In genomic region chr2:236769981-236770671, GRCh38 we compare ENCODE assay signal across 14 cellular contexts.
DNase-seq lines count a peak whose midpoint lies in the region; ATAC-seq and TF ChIP-seq lines count a peak whose summit lies in the region.
"Had no signal": no experiment of that assay in that cellular context is flagged by ENCODE, and none has a peak within 500 bp of the region (broad histone marks: within the 10 kb centered on the region; RNA-seq: fewer than 3 reads in every experiment).

No MANE protein-coding gene starts in this region.

- H2AK5ac ChIP-seq in trophoblast cell (ENCODE audit: low read length) = peak overlapping the region; percentile 95

- no peaks in the 10 kb centered on the region for H3K36me3 ChIP-seq in Caco-2 (ENCODE audit: control insufficient read depth, insufficient read depth, low read length)
- H3K36me3 ChIP-seq in PC-3 (ENCODE audit: low read depth, low read length) = no peaks in the 10 kb centered on the region
- no peaks in the 10 kb centered on the region for H3K36me3 ChIP-seq in trophoblast cell (ENCODE audit: control insufficient read depth in 1 of 2, insufficient read depth in 2 of 2, low read length in 2 of 2)
- H3K36me3 ChIP-seq: heart right ventricle, thyroid gland had no signal

- POLR2A ChIA-PET in Caco-2 (lab: Charles Lee) = no interaction called here
- POLR2A ChIA-PET in PC-3 (lab: Charles Lee; ENCODE audit: unreplicated experiment) = interaction anchor here (0.6 kb wide), 1 partner anchor 109 kb away, joined by 3 read pairs; no protein-coding TSS in a partner anchor

- CTCF ChIA-PET in Caco-2 (lab: Charles Lee) = no interaction called here
- CTCF ChIA-PET in PC-3 (lab: Charles Lee) = interaction anchor here (0.5 to 1.1 kb wide), 3 partner anchors 52 to 834 kb away, joined by 3 to 4 read pairs (median 3); partner anchors contain the start of gene ACKR3

- no peak overlapping the region for H3K23ac ChIP-seq in trophoblast cell (ENCODE audit: low read length)

- BruUV-seq in Caco-2 (replicated peaks; lab: Mats Ljungman, UMichigan) (no TSS peak), PC-3 (replicated peaks; lab: Mats Ljungman, UMichigan) (no TSS peak)

- WGBS in trophoblast cell (ENCODE audit: extremely low coverage, insufficient coverage, insufficient read length) = no CpG with 5 or more reads among the region's 9 CpGs

- H4K20me1 ChIP-seq in PC-3 (ENCODE audit: low read length) = no peaks in the 10 kb centered on the region

- no peak for TF ChIP-seq CTCF in Caco-2 (IDR thresholded peaks at IDR 0.05; ENCODE audit: insufficient read depth in 1 of 2, low read depth in 1 of 2, low read length in 1 of 2, severe bottlenecking in 1 of 2, unreplicated experiment in 1 of 2)
- TF ChIP-seq CTCF in PC-3 (conservative IDR thresholded peaks at IDR 0.05; ENCODE audit: low read depth, low read length) = no peak
- no peak for TF ChIP-seq CTCF in epithelial cell of esophagus (IDR thresholded peaks at IDR 0.05; ENCODE audit: insufficient read depth, low read depth, low read length, missing control alignments)

- H4K12ac ChIP-seq in trophoblast cell (ENCODE audit: low read depth, low read length) = peak overlapping the region; percentile 13

- peak overlapping the region; percentile 99 for H2BK120ac ChIP-seq in trophoblast cell (ENCODE audit: insufficient read depth, low read length, poor library complexity)

- H2AFZ ChIP-seq in PC-3 (ENCODE audit: low read length) (peak overlapping the region; percentile 32), trophoblast cell (ENCODE audit: insufficient read depth, low read length, poor library complexity) (peak overlapping the region; percentile 47)

- H3K27ac ChIP-seq in PC-3 (ENCODE audit: low read length) (peak overlapping the region; percentile 91), trophoblast cell (ENCODE audit: low read depth, low read length) (peak overlapping the region; percentile 97)
- H3K27ac ChIP-seq: heart right ventricle, thyroid gland had no signal

- peaks cover 65% of the 10 kb centered on the region for H3K79me1 ChIP-seq in trophoblast cell (ENCODE audit: low read length)

- no peaks in the 10 kb centered on the region for H3K27me3 ChIP-seq in Caco-2 (replicated peaks; ENCODE audit: control insufficient read depth, insufficient read depth, low read length)
- H3K27me3 ChIP-seq in PC-3 (ENCODE audit: low read length) = no peaks in the 10 kb centered on the region
- no peaks in the 10 kb centered on the region for H3K27me3 ChIP-seq in trophoblast cell (ENCODE audit: insufficient read depth, low read length)
- H3K27me3 ChIP-seq: heart right ventricle, thyroid gland had no signal

- no peaks in the 10 kb centered on the region for H3K9me3 Mint-ChIP-seq in Caco-2 (ENCODE audit: unreplicated experiment)
- H3K9me3 Mint-ChIP-seq in effector memory CD8-positive, alpha-beta T cell = no peaks in the 10 kb centered on the region

- H3K9ac ChIP-seq in PC-3 (ENCODE audit: low read length) = peak overlapping the region; percentile 48
- no peak overlapping the region for H3K9ac ChIP-seq in trophoblast cell (ENCODE audit: low read length)

- H4K91ac ChIP-seq in trophoblast cell (ENCODE audit: low read depth, low read length) = peak overlapping the region; percentile 99

- no peaks in the 10 kb centered on the region for H3K4me1 ChIP-seq in Caco-2
- peaks cover 25% of the 10 kb centered on the region for H3K4me1 ChIP-seq in PC-3 (ENCODE audit: insufficient read depth, low read length)
- H3K4me1 ChIP-seq in trophoblast cell (ENCODE audit: control insufficient read depth in 1 of 2, insufficient read depth in 2 of 2, low read length in 2 of 2) = peaks cover 41 to 52% of the 10 kb centered on the region in 2 experiments
- H3K4me1 ChIP-seq: heart right ventricle, thyroid gland had no signal

- H3K4me3 Mint-ChIP-seq in Caco-2 (ENCODE audit: unreplicated experiment) = peak overlapping the region; percentile 9
- no peak overlapping the region for H3K4me3 Mint-ChIP-seq in effector memory CD8-positive, alpha-beta T cell
- H3K4me3 Mint-ChIP-seq: activated naive CD8-positive, alpha-beta T cell; naive B cell had no signal

- peak overlapping the region; percentile 87 for H3K18ac ChIP-seq in trophoblast cell (ENCODE audit: low read length)

- peak overlapping the region; percentile 95 for H2BK12ac ChIP-seq in trophoblast cell (ENCODE audit: low read length)

- peak overlapping the region; percentile 97 for H3K14ac ChIP-seq in trophoblast cell (ENCODE audit: low read length)

- H3K9me2 ChIP-seq in PC-3 (replicated peaks; ENCODE audit: low read length) = no peaks in the 10 kb centered on the region

- H3K4me1 Mint-ChIP-seq in Caco-2 (ENCODE audit: low read depth, unreplicated experiment) = peaks cover 6% of the 10 kb centered on the region
- no peaks in the 10 kb centered on the region for H3K4me1 Mint-ChIP-seq in effector memory CD8-positive, alpha-beta T cell (ENCODE audit: low read depth in 2 of 2)
- H3K4me1 Mint-ChIP-seq: naive B cell had no signal

- H3F3A ChIP-seq in PC-3 (ENCODE audit: low read length, unreplicated experiment) = peaks cover 5% of the 10 kb centered on the region

- peak overlapping the region; percentile 64 for H3K4ac ChIP-seq in trophoblast cell (ENCODE audit: low read depth, low read length)

- H3K9me3 ChIP-seq in Caco-2 (no peaks in the 10 kb centered on the region), PC-3 (ENCODE audit: low read length) (no peaks in the 10 kb centered on the region), trophoblast cell (ENCODE audit: insufficient read depth, low read depth, low read length) (peaks cover 5% of the 10 kb centered on the region)
- H3K9me3 ChIP-seq: thyroid gland had no signal

- peak overlapping the region; percentile 98 for H2BK5ac ChIP-seq in trophoblast cell (ENCODE audit: low read depth, low read length, poor library complexity)

- H3K4me2 ChIP-seq in PC-3 (ENCODE audit: low read length) (peak overlapping the region; percentile 59), trophoblast cell (ENCODE audit: low read length) (no peak overlapping the region)

- peak overlapping the region; percentile 56 for H3K27ac Mint-ChIP-seq in Caco-2 (ENCODE audit: unreplicated experiment)
- no peak overlapping the region for H3K27ac Mint-ChIP-seq in effector memory CD8-positive, alpha-beta T cell
- H3K27ac Mint-ChIP-seq: activated naive CD8-positive, alpha-beta T cell; naive B cell had no signal

- peak; percentile 93 for ATAC-seq in PC-3
- no peak for ATAC-seq in GM21717 (IDR thresholded peaks at IDR 0.05; ENCODE audit: unreplicated experiment)
- no peak for ATAC-seq in effector memory CD8-positive, alpha-beta T cell (replicated peaks)

- no peaks in the 10 kb centered on the region for H3K36me3 Mint-ChIP-seq in Caco-2 (ENCODE audit: insufficient read depth, unreplicated experiment)
- no peaks in the 10 kb centered on the region for H3K36me3 Mint-ChIP-seq in effector memory CD8-positive, alpha-beta T cell (ENCODE audit: insufficient read depth)
- H3K36me3 Mint-ChIP-seq: activated naive CD8-positive, alpha-beta T cell; naive B cell had no signal

- intact Hi-C loops in Caco-2 (cut with micrococcal nuclease; ENCODE audit: unreplicated experiment) (loop anchor here (5.0 kb wide), 1 partner anchor 257 kb away; no protein-coding TSS in a partner anchor), PC-3 (cut with micrococcal nuclease) (loop anchor here (10.0 kb wide), 1 partner anchor 105 kb away; no protein-coding TSS in a partner anchor)

- H3K4me3 ChIP-seq in Caco-2 (ENCODE audit: low read depth, low read length) = no peak overlapping the region
- H3K4me3 ChIP-seq in PC-3 (ENCODE audit: low read length) = no peak overlapping the region
- no peak overlapping the region for H3K4me3 ChIP-seq in epithelial cell of esophagus (ENCODE audit: low read length)
- no peak overlapping the region for H3K4me3 ChIP-seq in trophoblast cell (ENCODE audit: low read depth, low read length)
- H3K4me3 ChIP-seq: heart right ventricle, thyroid gland had no signal

- H3K79me2 ChIP-seq in PC-3 (ENCODE audit: low read length) (no peaks in the 10 kb centered on the region), trophoblast cell (ENCODE audit: control insufficient read depth, insufficient read depth, low read length, poor library complexity) (peaks cover 17% of the 10 kb centered on the region)

- no peaks in the 10 kb centered on the region for H3K27me3 Mint-ChIP-seq in Caco-2 (ENCODE audit: insufficient read depth, unreplicated experiment)
- H3K27me3 Mint-ChIP-seq in effector memory CD8-positive, alpha-beta T cell = peaks cover 34 to 100% of the 10 kb centered on the region in 2 donors

- peak overlapping the region; percentile 89 for H4K8ac ChIP-seq in trophoblast cell (ENCODE audit: low read depth, low read length)

- peak; percentile 25 to 43 for DNase-seq in Caco-2
- DNase-seq in PC-3 = peak; percentile 95
- DNase-seq in epithelial cell of esophagus (ENCODE audit: low read depth) = peak; percentile 100
- peak; percentile 98 for DNase-seq in trophoblast cell
- no peak for DNase-seq in NCI-H526 (lab: John Stamatoyannopoulos, UW)
- no peak for DNase-seq in effector memory CD8-positive, alpha-beta T cell
- DNase-seq in T-helper 9 cell = no peak
- DNase-seq: heart right ventricle; Karpas-422; naive B cell; stimulated activated CD4-positive, alpha-beta T cell treated with anti-CD3 and anti-CD28 coated beads, Interleukin-4, amount 100 ng/mL, for 1 hour; thyroid gland had no signal

Comparison
In these comparisons a context has a peak if more than half of its experiments do, and no peak if none do; other contexts are left out.
1. DNase-seq: peak in Caco-2 (2 of 2), PC-3 (single experiment), epithelial cell of esophagus (single experiment) and trophoblast cell (2 of 2); none in NCI-H526 (0 of 2), effector memory CD8-positive, alpha-beta T cell (0 of 3) and T-helper 9 cell (single experiment).